ENCODE assay signal across 8 cellular contexts in genomic region chr15:65517866-65518207, GRCh38. TPM values are rescaled to one million over a fixed set of nuclear protein-coding genes. Genes with fewer than 3 reads are reported as not detected.
DNase-seq lines count a peak whose midpoint lies in the region; ATAC-seq and TF ChIP-seq lines count a peak whose summit lies in the region.

No MANE protein-coding gene starts in this region.

- TSS peak; percentile 77 for BruUV-seq in Calu3 (replicated peaks; lab: Mats Ljungman, UMichigan)

- intact Hi-C loops in Calu3 (cut with micrococcal nuclease; ENCODE audit: unreplicated experiment), result no loop called here

- peak overlapping the region; percentile 84 for H3K4me3 Mint-ChIP-seq in Calu3 (ENCODE audit: low read depth, unreplicated experiment)
- H3K4me3 Mint-ChIP-seq in IgD-negative memory B cell, result peak overlapping the region; percentile 88 to 98 (median 94)
- H3K4me3 Mint-ChIP-seq in central memory CD8-positive, alpha-beta T cell, result peak overlapping the region; percentile 84
- peak overlapping the region; percentile 97 for H3K4me3 Mint-ChIP-seq in neural crest cell

- no peaks in the 10 kb centered on the region for H3K9me3 Mint-ChIP-seq in Calu3 (ENCODE audit: low read depth, unreplicated experiment)
- H3K9me3 Mint-ChIP-seq in IgD-negative memory B cell, result no peaks in the 10 kb centered on the region
- H3K9me3 Mint-ChIP-seq in central memory CD8-positive, alpha-beta T cell, result no peaks in the 10 kb centered on the region
- no peaks in the 10 kb centered on the region for H3K9me3 Mint-ChIP-seq in neural crest cell

- peaks cover 23% of the 10 kb centered on the region for H3K36me3 Mint-ChIP-seq in Calu3 (ENCODE audit: insufficient read depth, unreplicated experiment)
- peaks cover 4% of the 10 kb centered on the region for H3K36me3 Mint-ChIP-seq in IgD-negative memory B cell
- H3K36me3 Mint-ChIP-seq in central memory CD8-positive, alpha-beta T cell (ENCODE audit: insufficient read depth), result peaks cover 16% of the 10 kb centered on the region
- H3K36me3 Mint-ChIP-seq in neural crest cell (ENCODE audit: low read depth), result no peaks in the 10 kb centered on the region

- TF ChIP-seq CTCF in Calu3 (IDR thresholded peaks at IDR 0.05; ENCODE audit: unreplicated experiment), result no peak
- peak; percentile 6 for TF ChIP-seq CTCF in neural crest cell (conservative IDR thresholded peaks at IDR 0.05)

- H3K4me1 Mint-ChIP-seq in Calu3 (ENCODE audit: low read depth, unreplicated experiment) (peaks cover 14% of the 10 kb centered on the region), IgD-negative memory B cell (peaks cover 9 to 19% (median 11%) of the 10 kb centered on the region in 3 donors), neural crest cell (peaks cover 20% of the 10 kb centered on the region)
- H3K4me1 Mint-ChIP-seq in central memory CD8-positive, alpha-beta T cell, result peaks cover 28% of the 10 kb centered on the region

- no peak for ATAC-seq in central memory CD8-positive, alpha-beta T cell (replicated peaks; ENCODE audit: extremely low read depth, poor library complexity, severe bottlenecking)
- no peak for ATAC-seq in HG03521 (IDR thresholded peaks at IDR 0.05; ENCODE audit: unreplicated experiment)

- CTCF ChIA-PET in Calu3 (lab: Charles Lee), result interaction anchor here (0.7 kb wide), 2 partner anchors 44 to 158 kb away, joined by 3 read pairs; no protein-coding TSS in a partner anchor

- H3K27me3 Mint-ChIP-seq in Calu3 (ENCODE audit: unreplicated experiment) (no peaks in the 10 kb centered on the region), IgD-negative memory B cell (no peaks in the 10 kb centered on the region), neural crest cell (ENCODE audit: low read depth) (no peaks in the 10 kb centered on the region)
- H3K27me3 Mint-ChIP-seq in central memory CD8-positive, alpha-beta T cell, result no peaks in the 10 kb centered on the region

- H3K27ac Mint-ChIP-seq in Calu3 (ENCODE audit: unreplicated experiment) (peak overlapping the region; percentile 92), IgD-negative memory B cell (peak overlapping the region; percentile 92 to 97 (median 94)), neural crest cell (ENCODE audit: unreplicated experiment) (peak overlapping the region; percentile 68)
- H3K27ac Mint-ChIP-seq in central memory CD8-positive, alpha-beta T cell (ENCODE audit: low read depth), result peak overlapping the region; percentile 85

- no peak for DNase-seq in Calu3
- no peak for DNase-seq in central memory CD8-positive, alpha-beta T cell (ENCODE audit: low spot score in 2 of 2)
- DNase-seq in neural crest cell (ENCODE audit: low read depth, low spot score), result no peak
- DNase-seq in activated CD4-positive, CD25-positive, alpha-beta regulatory T cell (lab: John Stamatoyannopoulos, UW), result no peak
- DNase-seq in NCI-H524 (lab: John Stamatoyannopoulos, UW), result no peak
- no peak for DNase-seq in NCI-H1436 (lab: John Stamatoyannopoulos, UW)

RNA-seq across cellular contexts. Expression of gene DPP8, which starts 0.3 kb away (rescaled TPM):
- total RNA-seq in Calu3 (2022), result 41.2 and 45.9 TPM in 2 replicates
- polyA plus RNA-seq in IgD-negative memory B cell, result 46.5 TPM
- 26.1 and 26.2 TPM in 2 replicates for total RNA-seq in neural crest cell

RNA-seq across cellular contexts. Expression of gene HACD3, which starts 12.4 kb away (rescaled TPM):
- total RNA-seq in Calu3 (2022) (125 and 135 TPM in 2 replicates), neural crest cell (147 and 153 TPM in 2 replicates)
- 25.7 TPM for polyA plus RNA-seq in IgD-negative memory B cell
